In the genomic region with DNA sequence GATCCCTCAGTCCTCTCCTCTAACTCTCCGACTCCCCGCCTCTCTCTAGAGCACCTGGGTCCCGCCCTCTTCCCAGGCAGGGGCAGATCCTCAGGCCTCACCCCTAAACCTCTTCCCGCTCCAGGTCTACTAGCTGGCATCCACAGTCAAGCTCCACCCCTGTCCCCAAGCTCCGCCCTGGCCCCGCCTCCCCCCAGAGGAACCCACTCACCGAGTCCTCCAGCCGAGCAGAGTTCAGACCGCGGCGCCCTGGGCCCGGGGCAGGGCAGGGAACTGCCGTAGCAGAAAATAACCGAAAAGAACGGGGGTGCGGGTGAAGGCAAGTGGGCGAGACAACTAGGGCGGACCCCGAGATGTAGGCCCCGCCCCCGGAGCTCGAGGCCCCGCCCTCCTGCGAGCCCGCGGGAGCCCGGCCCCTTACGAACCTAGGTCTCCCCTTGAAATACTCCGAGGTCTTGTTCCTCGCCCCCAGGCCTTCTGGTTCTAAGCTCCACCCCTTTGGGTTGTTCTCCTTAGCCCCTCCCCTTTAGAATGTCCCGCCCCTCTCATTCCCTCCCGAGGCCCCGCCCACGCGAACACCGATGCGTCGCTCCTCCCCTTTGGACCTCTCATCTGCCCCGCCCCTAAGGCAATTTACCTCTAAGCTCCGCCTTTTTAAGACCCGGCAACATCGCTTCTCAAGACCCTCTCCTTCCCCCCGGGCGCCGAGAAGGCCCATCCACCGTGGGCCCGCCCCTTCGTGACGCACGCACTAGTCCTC, we compare ENCODE assay signal across 8 cellular contexts. TPM values are rescaled to one million over a fixed set of nuclear protein-coding genes. Genes with fewer than 3 reads are reported as not detected.
DNase-seq lines count a peak whose midpoint lies in the region; ATAC-seq and TF ChIP-seq lines count a peak whose summit lies in the region.

A gene with protein sequence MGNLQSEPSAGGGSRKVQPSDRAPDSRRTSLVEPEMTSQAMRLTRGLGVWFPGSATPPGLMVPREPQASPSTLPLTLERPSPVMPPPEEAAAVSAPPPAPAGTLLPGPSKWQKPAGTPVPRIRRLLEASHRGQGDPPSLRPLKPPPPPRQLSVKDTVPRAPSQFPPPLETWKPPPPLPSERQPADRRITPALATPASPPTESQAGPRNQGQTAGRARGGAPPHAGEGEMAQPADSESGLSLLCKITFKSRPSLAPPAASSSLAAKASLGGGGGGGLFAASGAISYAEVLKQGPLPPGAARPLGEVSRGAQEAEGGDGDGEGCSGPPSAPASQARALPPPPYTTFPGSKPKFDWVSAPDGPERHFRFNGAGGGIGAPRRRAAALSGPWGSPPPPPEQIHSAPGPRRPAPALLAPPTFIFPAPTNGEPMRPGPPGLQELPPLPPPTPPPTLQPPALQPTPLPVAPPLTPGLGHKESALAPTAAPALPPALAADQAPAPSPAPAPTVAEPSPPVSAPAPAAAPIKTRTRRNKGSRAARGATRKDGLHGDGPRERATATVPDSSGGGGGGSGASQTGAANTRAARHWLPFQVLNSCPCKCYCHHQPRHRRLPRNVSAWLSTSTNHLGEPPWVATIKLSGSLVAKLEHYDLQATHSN (minus strand): TSS at position 485 of the 760 bp plus-strand sequence. CDS start 773 bp downstream, outside the sequence.

- DNase-seq in Karpas-422 (peak; percentile 95), RWPE2 (ENCODE audit: low spot score) (peak; percentile 96), fibroblast of the conjunctiva (ENCODE audit: low read depth) (peak; percentile 88)
- DNase-seq in activated effector memory CD4-positive, alpha-beta T cell treated with Interleukin-2 at 50 U/mL for 16 hours, result peak; percentile 68
- DNase-seq in natural killer cell treated with Interleukin-12 subunit alpha and Interleukin-12 subunit beta and Interleukin-15 and Interleukin-18, amount 100 ng/mL, for 72 hours (ENCODE audit: low spot score), result peak; percentile 80

- H3K9me3 ChIP-seq in Karpas-422 (ENCODE audit: low read length), result no peaks in the 10 kb centered on the region
- H3K9me3 ChIP-seq in RWPE2 (ENCODE audit: severe bottlenecking), result no peaks in the 10 kb centered on the region

- no peaks in the 10 kb centered on the region for H3K9me3 Mint-ChIP-seq in natural killer cell treated with Interleukin-12 subunit alpha and Interleukin-12 subunit beta and Interleukin-15 and Interleukin-18, amount 100 ng/mL, for 72 hours
- no peaks in the 10 kb centered on the region for H3K9me3 Mint-ChIP-seq in stimulated activated memory B cell treated with anti-CD40 and anti-IgM and Interleukin-4, amounts not matched to agents 10 μg/mL and 1 μg/mL and 100 μg/mL, for 72 hours

- TF ChIP-seq CTCF in RWPE2 (IDR thresholded peaks at IDR 0.05; ENCODE audit: poor library complexity, severe bottlenecking), result no peak

- H3K9me2 ChIP-seq in Karpas-422 (replicated peaks; ENCODE audit: insufficient read depth, low read length), result no peaks in the 10 kb centered on the region

- H3K27ac ChIP-seq in Karpas-422 (ENCODE audit: low read length) (no peak within 1 kb of the TSS), RWPE2 (ENCODE audit: poor library complexity, severe bottlenecking) (peak within 1 kb of the TSS; percentile 85)

- no peaks in the 10 kb centered on the region for H4K20me1 ChIP-seq in Karpas-422 (ENCODE audit: insufficient read depth, low read depth, low read length)

- no peaks in the 10 kb centered on the region for H3K27me3 ChIP-seq in Karpas-422 (ENCODE audit: low read length)
- no peaks in the 10 kb centered on the region for H3K27me3 ChIP-seq in RWPE2 (ENCODE audit: insufficient read depth, poor library complexity, severe bottlenecking)

- no peaks in the 10 kb centered on the region for H3K79me2 ChIP-seq in Karpas-422 (ENCODE audit: low read length)

- H3K4me1 Mint-ChIP-seq in natural killer cell treated with Interleukin-12 subunit alpha and Interleukin-12 subunit beta and Interleukin-15 and Interleukin-18, amount 100 ng/mL, for 72 hours (ENCODE audit: low read depth in 2 of 2), result peaks cover 19 to 22% of the 10 kb centered on the region in 2 donors
- peaks cover 24% of the 10 kb centered on the region for H3K4me1 Mint-ChIP-seq in stimulated activated memory B cell treated with anti-CD40 and anti-IgM and Interleukin-4, amounts not matched to agents 10 μg/mL and 1 μg/mL and 100 μg/mL, for 72 hours

- peak; percentile 49 for ATAC-seq in GM18498 (IDR thresholded peaks at IDR 0.05; ENCODE audit: unreplicated experiment)
- ATAC-seq in RWPE2 (ENCODE audit: low read depth), result peak; percentile 84
- ATAC-seq in natural killer cell treated with Interleukin-12 subunit alpha and Interleukin-12 subunit beta and Interleukin-15 and Interleukin-18, amount 100 ng/mL, for 72 hours, result peak; percentile 80 to 85
- ATAC-seq in stimulated activated memory B cell treated with anti-CD40 and anti-IgM and Interleukin-4, amounts not matched to agents 10 μg/mL and 1 μg/mL and 100 μg/mL, for 72 hours, result peak; percentile 71
- ATAC-seq in GM21717 (IDR thresholded peaks at IDR 0.05; ENCODE audit: unreplicated experiment), result no peak

- H3K4me3 ChIP-seq in Karpas-422 (ENCODE audit: low read length), result peak within 1 kb of the TSS; percentile 47
- H3K4me3 ChIP-seq in RWPE2 (ENCODE audit: severe bottlenecking), result peak within 1 kb of the TSS; percentile 48

- no peak within 1 kb of the TSS for H2AFZ ChIP-seq in Karpas-422 (ENCODE audit: low read length)

- H3K36me3 ChIP-seq in Karpas-422 (ENCODE audit: insufficient read depth, low read length) (no peaks in the 10 kb centered on the region), RWPE2 (ENCODE audit: low read depth) (peaks cover 12% of the 10 kb centered on the region)

- H3K9ac ChIP-seq in Karpas-422 (ENCODE audit: low read length), result no peak within 1 kb of the TSS

- peaks cover 4% of the 10 kb centered on the region for H3K36me3 Mint-ChIP-seq in natural killer cell treated with Interleukin-12 subunit alpha and Interleukin-12 subunit beta and Interleukin-15 and Interleukin-18, amount 100 ng/mL, for 72 hours
- peaks cover 28% of the 10 kb centered on the region for H3K36me3 Mint-ChIP-seq in stimulated activated memory B cell treated with anti-CD40 and anti-IgM and Interleukin-4, amounts not matched to agents 10 μg/mL and 1 μg/mL and 100 μg/mL, for 72 hours

- H3K27me3 Mint-ChIP-seq in natural killer cell treated with Interleukin-12 subunit alpha and Interleukin-12 subunit beta and Interleukin-15 and Interleukin-18, amount 100 ng/mL, for 72 hours, result peaks cover 18 to 19% of the 10 kb centered on the region in 2 donors
- peaks cover 58% of the 10 kb centered on the region for H3K27me3 Mint-ChIP-seq in stimulated activated memory B cell treated with anti-CD40 and anti-IgM and Interleukin-4, amounts not matched to agents 10 μg/mL and 1 μg/mL and 100 μg/mL, for 72 hours

- H3K4me1 ChIP-seq in Karpas-422 (ENCODE audit: low read length) (peaks cover 11% of the 10 kb centered on the region), RWPE2 (ENCODE audit: insufficient read depth, poor library complexity, severe bottlenecking) (no peaks in the 10 kb centered on the region)

- H3K4me3 Mint-ChIP-seq in natural killer cell treated with Interleukin-12 subunit alpha and Interleukin-12 subunit beta and Interleukin-15 and Interleukin-18, amount 100 ng/mL, for 72 hours, result peak within 1 kb of the TSS; percentile 96
- H3K4me3 Mint-ChIP-seq in stimulated activated memory B cell treated with anti-CD40 and anti-IgM and Interleukin-4, amounts not matched to agents 10 μg/mL and 1 μg/mL and 100 μg/mL, for 72 hours, result peak within 1 kb of the TSS; percentile 80

- H3K27ac Mint-ChIP-seq in natural killer cell treated with Interleukin-12 subunit alpha and Interleukin-12 subunit beta and Interleukin-15 and Interleukin-18, amount 100 ng/mL, for 72 hours, result peak within 1 kb of the TSS; percentile 28 to 38
- no peak within 1 kb of the TSS for H3K27ac Mint-ChIP-seq in stimulated activated memory B cell treated with anti-CD40 and anti-IgM and Interleukin-4, amounts not matched to agents 10 μg/mL and 1 μg/mL and 100 μg/mL, for 72 hours

- peak within 1 kb of the TSS; percentile 52 for H3K4me2 ChIP-seq in Karpas-422 (ENCODE audit: low read depth, low read length, poor library complexity, severe bottlenecking)

RNA-seq across cellular contexts. Expression of the gene that starts here (rescaled TPM):
- not detected in 2 replicates for total RNA-seq in Karpas-422 (2014; rRNA removed; shearing (Covaris generic); ENCODE audit: low replicate concordance)
- total RNA-seq in natural killer cell treated with Interleukin-12 subunit alpha and Interleukin-12 subunit beta and Interleukin-15 and Interleukin-18, amount 100 ng/mL, for 72 hours, result under 1 TPM in 1 of 2 donors, not detected in 1; 0.24 TPM

Comparison
In these comparisons a context has a peak if more than half of its experiments do, and no peak if none do; other contexts are left out.
1. Peak in DNase-seq, H3K4me3 ChIP-seq and H3K4me2 ChIP-seq in Karpas-422; RNA of the gene not detected or under 1 TPM.
2. Peak in DNase-seq and ATAC-seq in natural killer cell treated with Interleukin-12 subunit alpha and Interleukin-12 subunit beta and Interleukin-15 and Interleukin-18, amount 100 ng/mL, for 72 hours; RNA of the gene not detected or under 1 TPM.